21 cellular contexts compared by ENCODE assay signal in the genomic region with DNA sequence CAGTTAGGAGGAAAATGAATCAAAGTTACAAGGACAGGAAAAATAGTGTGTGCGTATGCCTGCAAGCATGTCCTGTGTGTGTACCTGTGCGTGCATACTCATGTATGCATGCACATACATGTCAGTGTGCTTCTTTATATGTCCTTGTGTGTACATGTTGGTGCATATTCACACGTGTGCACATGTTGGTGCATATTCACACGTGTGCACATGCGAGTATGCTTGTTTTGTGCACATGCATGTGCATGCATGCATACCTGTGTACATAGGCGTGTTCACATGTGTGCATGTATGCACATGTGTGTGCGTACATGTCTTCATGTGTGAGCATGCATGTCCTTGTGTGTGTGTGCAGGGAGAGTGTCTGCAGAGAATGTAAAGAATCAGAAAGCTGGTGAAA.
"Had no signal": no experiment of that assay in that cellular context is flagged by ENCODE, and none has a peak within 500 bp of the region (broad histone marks: within the 10 kb centered on the region; RNA-seq: fewer than 3 reads in every experiment).

No MANE protein-coding gene starts in this region.

- H3K9me3 ChIP-seq: neutrophil, pancreas, testis, upper lobe of left lung had no signal

- H3K4me3 Mint-ChIP-seq: activated naive CD8-positive, alpha-beta T cell treated with anti-CD3 and anti-CD28 coated beads for 36 hours; immature natural killer cell; natural killer cell; stimulated activated memory B cell treated with anti-CD40 and anti-IgM and Interleukin-4, amounts not matched to agents 10 μg/mL and 1 μg/mL and 100 μg/mL, for 72 hours had no signal

- H3K36me3 Mint-ChIP-seq: activated naive CD8-positive, alpha-beta T cell treated with anti-CD3 and anti-CD28 coated beads for 36 hours; immature natural killer cell; natural killer cell; stimulated activated memory B cell treated with anti-CD40 and anti-IgM and Interleukin-4, amounts not matched to agents 10 μg/mL and 1 μg/mL and 100 μg/mL, for 72 hours had no signal

- DNase-seq: activated CD4-positive, alpha-beta T cell treated with anti-CD3 and anti-CD28 coated beads for 4 hours; activated CD4-positive, alpha-beta T cell treated with anti-CD3 and anti-CD28 coated beads, Interleukin-2, amount 50 U/mL, for 48 hours; activated CD4-positive, CD25-positive, alpha-beta regulatory T cell; activated CD8-positive, alpha-beta memory T cell treated with anti-CD3 and anti-CD28 coated beads, Interleukin-2, amount 50 U/mL, for 48 hours; activated naive CD4-positive, alpha-beta T cell treated with Interleukin-2 at 50 U/mL for 16 hours; activated naive CD8-positive, alpha-beta T cell treated with anti-CD3 and anti-CD28 coated beads for 36 hours; activated T-cell treated with anti-CD3 and anti-CD28 coated beads, Interleukin-2, amount 50 U/mL, for 48 hours; foreskin melanocyte; immature natural killer cell; midbrain; natural killer cell; pancreas; T-helper 9 cell; upper lobe of left lung had no signal

- H3K4me1 Mint-ChIP-seq: activated naive CD8-positive, alpha-beta T cell treated with anti-CD3 and anti-CD28 coated beads for 36 hours; immature natural killer cell; natural killer cell; stimulated activated memory B cell treated with anti-CD40 and anti-IgM and Interleukin-4, amounts not matched to agents 10 μg/mL and 1 μg/mL and 100 μg/mL, for 72 hours had no signal

- FAIRE-seq: endometrium, pancreas had no signal

- H3K9me3 Mint-ChIP-seq: activated naive CD8-positive, alpha-beta T cell treated with anti-CD3 and anti-CD28 coated beads for 36 hours; immature natural killer cell; natural killer cell; stimulated activated memory B cell treated with anti-CD40 and anti-IgM and Interleukin-4, amounts not matched to agents 10 μg/mL and 1 μg/mL and 100 μg/mL, for 72 hours had no signal

- H3K27me3 Mint-ChIP-seq: activated naive CD8-positive, alpha-beta T cell treated with anti-CD3 and anti-CD28 coated beads for 36 hours had no signal

- ATAC-seq: natural killer cell; stimulated activated memory B cell treated with anti-CD40 and anti-IgM and Interleukin-4, amounts not matched to agents 10 μg/mL and 1 μg/mL and 100 μg/mL, for 72 hours had no signal

- H3K27me3 ChIP-seq: cardiac muscle cell, hepatocyte, neutrophil, pancreas, testis, upper lobe of left lung had no signal

- H3K36me3 ChIP-seq: neutrophil, pancreas had no signal

- H3K4me3 ChIP-seq: cardiac muscle cell, hepatocyte, lung, pancreas, testis, upper lobe of left lung had no signal

- H3K4me2 ChIP-seq: hepatocyte had no signal

- H3K4me1 ChIP-seq: pancreas had no signal

- H3K79me2 ChIP-seq: hepatocyte had no signal

- H2AFZ ChIP-seq: hepatocyte had no signal

- H3K27ac ChIP-seq: hepatocyte, neutrophil, pancreas, testis, upper lobe of left lung had no signal
